ENCODE assay signal across 11 cellular contexts in the genomic region with DNA sequence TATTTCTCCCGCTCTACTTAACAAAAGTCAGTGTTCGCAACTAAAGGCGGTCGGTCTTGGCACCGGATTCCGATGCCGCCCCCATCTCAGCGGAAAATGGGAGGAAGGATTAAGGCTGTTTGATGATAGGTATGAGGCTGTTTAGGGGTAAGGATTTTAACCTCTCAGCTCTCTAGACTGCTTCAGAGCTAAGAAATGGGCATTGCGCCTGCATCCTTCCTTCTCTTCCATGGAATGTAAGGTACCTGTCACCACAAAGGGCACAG. TPM values are rescaled to one million over a fixed set of nuclear protein-coding genes. Genes with fewer than 3 reads are reported as not detected.
A peak's percentile ranks its signal among the peaks of the same experiment; 100 is the strongest.
DNase-seq lines count a peak whose midpoint lies in the region; TF ChIP-seq lines count a peak whose summit lies in the region.
"Had no signal": no experiment of that assay in that cellular context is flagged by ENCODE, and none has a peak within 500 bp of the region (broad histone marks: within the 10 kb centered on the region; RNA-seq: fewer than 3 reads in every experiment).

No MANE protein-coding gene starts in this region.

- H3K27ac ChIP-seq in CD8-positive, alpha-beta memory T cell (ENCODE audit: low read depth, low read length), result no peak overlapping the region
- H3K27ac ChIP-seq in HUES48 (ENCODE audit: low read depth, low read length) (no peak overlapping the region), caudate nucleus (ENCODE audit: low read depth, low read length) (peak overlapping the region; percentile 87)

- H3K27me3 ChIP-seq in CD8-positive, alpha-beta memory T cell (ENCODE audit: insufficient read depth, low read length, poor library complexity, severe bottlenecking), result peaks cover 11% of the 10 kb centered on the region
- H3K27me3 ChIP-seq in HUES48 (ENCODE audit: control insufficient read depth, insufficient read depth, low read length), result peaks cover 45% of the 10 kb centered on the region

- no peak for DNase-seq in CD8-positive, alpha-beta memory T cell
- peak in 6 of 61 donors; percentile 10 to 28 (median 26) for DNase-seq in caudate nucleus (lab: John Stamatoyannopoulos, UW)
- DNase-seq in ecto neural progenitor cell (ENCODE audit: low spot score), result no peak
- DNase-seq in occipital lobe (lab: John Stamatoyannopoulos, UW), result no peak
- no peak for DNase-seq in SK-N-DZ (ENCODE audit: low spot score)
- DNase-seq: central memory CD4-positive, alpha-beta T cell; KG1; NCI-H510A; SK-N-SH had no signal

- no peaks in the 10 kb centered on the region for H3K36me3 ChIP-seq in CD8-positive, alpha-beta memory T cell (ENCODE audit: insufficient read depth, low read length)
- H3K36me3 ChIP-seq in HUES48 (ENCODE audit: control insufficient read depth, insufficient read depth, low read length), result peaks cover 30% of the 10 kb centered on the region

- no peak overlapping the region for H3K4me3 ChIP-seq in CD8-positive, alpha-beta memory T cell (ENCODE audit: low read length)
- H3K4me3 ChIP-seq in HUES48 (ENCODE audit: low read depth, low read length), result peak overlapping the region; percentile 58

- POLR2A ChIA-PET in CD8-positive, alpha-beta memory T cell (lab: Charles Lee), result no interaction called here

- CTCF ChIA-PET in CD8-positive, alpha-beta memory T cell (lab: Charles Lee), result no interaction called here

- no peaks in the 10 kb centered on the region for H3K4me1 ChIP-seq in CD8-positive, alpha-beta memory T cell (ENCODE audit: insufficient read depth, low read length)
- H3K4me1 ChIP-seq in HUES48 (ENCODE audit: control insufficient read depth, insufficient read depth, low read length), result peaks cover 26% of the 10 kb centered on the region

- peaks cover 5 to 17% (median 11%) of the 10 kb centered on the region in 3 donors for H3K4me1 Mint-ChIP-seq in CD8-positive, alpha-beta memory T cell
- peaks cover 12% of the 10 kb centered on the region for H3K4me1 Mint-ChIP-seq in nephron

- H3K36me3 Mint-ChIP-seq in CD8-positive, alpha-beta memory T cell, result no peaks in the 10 kb centered on the region
- H3K36me3 Mint-ChIP-seq in nephron (ENCODE audit: low read depth), result no peaks in the 10 kb centered on the region

- peak overlapping the region; percentile 32 to 76 (median 69) for H3K4me3 Mint-ChIP-seq in CD8-positive, alpha-beta memory T cell
- H3K4me3 Mint-ChIP-seq in nephron, result peak overlapping the region; percentile 81 to 84 (median 82)

- H3K9ac ChIP-seq in HUES48 (ENCODE audit: low read depth, low read length), result 0 out of 2 replicates have a peak overlapping the region, but pooled peaks have one; percentile 49
- H3K9ac ChIP-seq: SK-N-SH had no signal

- no peak for TF ChIP-seq CTCF in nephron (IDR thresholded peaks at IDR 0.05; ENCODE audit: unreplicated experiment in 3 of 3)

- no peaks in the 10 kb centered on the region for H3K9me3 ChIP-seq in CD8-positive, alpha-beta memory T cell (ENCODE audit: low read length)
- no peaks in the 10 kb centered on the region for H3K9me3 ChIP-seq in HUES48 (ENCODE audit: control insufficient read depth, insufficient read depth, low read length)
- H3K9me3 ChIP-seq: SK-N-SH had no signal

- H3K27ac Mint-ChIP-seq in CD8-positive, alpha-beta memory T cell, result peak overlapping the region in 1 of 8 donors; percentile 39
- no peak overlapping the region for H3K27ac Mint-ChIP-seq in nephron

- H3K27me3 Mint-ChIP-seq in CD8-positive, alpha-beta memory T cell, result peaks cover 28 to 57% of the 10 kb centered on the region in 2 donors
- peaks cover 49% of the 10 kb centered on the region for H3K27me3 Mint-ChIP-seq in nephron (ENCODE audit: low read depth)

- no peaks in the 10 kb centered on the region for H3K9me3 Mint-ChIP-seq in CD8-positive, alpha-beta memory T cell
- H3K9me3 Mint-ChIP-seq in nephron, result no peaks in the 10 kb centered on the region

RNA-seq across cellular contexts. Expression of gene COCH, which starts 1.4 kb away (rescaled TPM):
- total RNA-seq in CD8-positive, alpha-beta memory T cell, result 1 to 10 TPM; 1.4 to 1.9 TPM
- polyA plus RNA-seq in CD8-positive, alpha-beta memory T cell, result 0.33 TPM
- total RNA-seq in occipital lobe, result 39.1 TPM
- 128 and 145 TPM in 2 replicates for polyA plus RNA-seq in SK-N-DZ (2014; cell fraction: cytosol; rRNA removed)
- 175 and 197 TPM in 2 replicates for polyA plus RNA-seq in SK-N-DZ (2014; cell fraction: nucleus; rRNA removed)

Comparison
In these comparisons a context has a peak if more than half of its experiments do, and no peak if none do; other contexts are left out.
1. RNA of gene COCH, which starts 1.4 kb away (total RNA-seq): 39.1 TPM in occipital lobe (single experiment); 1.4 to 1.9 TPM in CD8-positive, alpha-beta memory T cell; every median in the first group is over 10 times any median in the second.